Comparison of ENCODE assay signal across 19 cellular contexts in genomic region chr2:158890296-158890905, GRCh38.
DNase-seq lines count a peak whose midpoint lies in the region; ATAC-seq and TF ChIP-seq lines count a peak whose summit lies in the region.
"Had no signal": no experiment of that assay in that cellular context is flagged by ENCODE, and none has a peak within 500 bp of the region (broad histone marks: within the 10 kb centered on the region; RNA-seq: fewer than 3 reads in every experiment).

No MANE protein-coding gene starts in this region.

- H3K9me3 ChIP-seq in RWPE2 (ENCODE audit: severe bottlenecking) = no peaks in the 10 kb centered on the region
- H3K9me3 ChIP-seq: Peyer's patch had no signal

- DNase-seq in DMS 273 (lab: John Stamatoyannopoulos, UW; ENCODE audit: unreplicated experiment) (peak; percentile 10), DMS 273 treated with DMSO at 0.1 percent for 48 hours (lab: John Stamatoyannopoulos, UW) (no peak), RWPE2 (ENCODE audit: low spot score) (no peak), foreskin melanocyte (peak; percentile 82), type B pancreatic cell (ENCODE audit: extremely low spot score, unreplicated experiment) (no peak), GF-D8 (lab: John Stamatoyannopoulos, UW) (no peak), AML-193 (lab: John Stamatoyannopoulos, UW) (no peak)
- DNase-seq: DMS79 treated with DMSO at 0.1 percent for 48 hours, HFFc6, NCI-H1417, NCI-H1930, NCI-H2171, NCI-H446 treated with DMSO at 0.1 percent for 48 hours, NCI-H774, Peyer's patch had no signal

- TF ChIP-seq CTCF in RWPE2 (IDR thresholded peaks at IDR 0.05; ENCODE audit: poor library complexity, severe bottlenecking) (no peak), type B pancreatic cell (conservative IDR thresholded peaks at IDR 0.05) (no peak)

- no peak overlapping the region for H3K4me3 ChIP-seq in RWPE2 (ENCODE audit: severe bottlenecking)
- H3K4me3 ChIP-seq: Peyer's patch had no signal

- peaks cover 8% of the 10 kb centered on the region for H3K9me3 Mint-ChIP-seq in type B pancreatic cell
- H3K9me3 Mint-ChIP-seq: HFFc6 had no signal

- no peaks in the 10 kb centered on the region for H3K27me3 Mint-ChIP-seq in type B pancreatic cell

- H3K4me1 ChIP-seq in RWPE2 (ENCODE audit: insufficient read depth, poor library complexity, severe bottlenecking) = peaks cover 71% of the 10 kb centered on the region
- H3K4me1 ChIP-seq: Peyer's patch had no signal

- ATAC-seq in RWPE2 (ENCODE audit: low read depth) (no peak), HG02571 (IDR thresholded peaks at IDR 0.05; ENCODE audit: unreplicated experiment) (no peak)
- ATAC-seq: HepG2 had no signal

- H3K27me3 ChIP-seq in RWPE2 (ENCODE audit: insufficient read depth, poor library complexity, severe bottlenecking) = no peaks in the 10 kb centered on the region
- H3K27me3 ChIP-seq: Peyer's patch had no signal

- no peaks in the 10 kb centered on the region for H3K36me3 Mint-ChIP-seq in type B pancreatic cell

- peaks cover 27% of the 10 kb centered on the region for H3K4me1 Mint-ChIP-seq in type B pancreatic cell (ENCODE audit: unreplicated experiment)

- H3K4me3 Mint-ChIP-seq in type B pancreatic cell = peak overlapping the region; percentile 48
- H3K4me3 Mint-ChIP-seq: HFFc6 had no signal

- H3K27ac Mint-ChIP-seq in type B pancreatic cell = peak overlapping the region; percentile 89
- H3K27ac Mint-ChIP-seq: HFFc6 had no signal

- H3K27ac ChIP-seq in RWPE2 (ENCODE audit: poor library complexity, severe bottlenecking) = peak overlapping the region; percentile 97
- H3K27ac ChIP-seq: 22Rv1, KMS-11, Peyer's patch had no signal

- H3K36me3 ChIP-seq in RWPE2 (ENCODE audit: low read depth) = no peaks in the 10 kb centered on the region
- H3K36me3 ChIP-seq: Peyer's patch had no signal

Comparison
In these comparisons a context has a peak if more than half of its experiments do, and no peak if none do; other contexts are left out.
1. DNase-seq: peak in DMS 273 (single experiment) and foreskin melanocyte (single experiment); none in DMS 273 treated with DMSO at 0.1 percent for 48 hours (single experiment), RWPE2 (single experiment), type B pancreatic cell (single experiment), GF-D8 (single experiment) and AML-193 (0 of 2).